16 cellular contexts compared by ENCODE assay signal in the genomic region with DNA sequence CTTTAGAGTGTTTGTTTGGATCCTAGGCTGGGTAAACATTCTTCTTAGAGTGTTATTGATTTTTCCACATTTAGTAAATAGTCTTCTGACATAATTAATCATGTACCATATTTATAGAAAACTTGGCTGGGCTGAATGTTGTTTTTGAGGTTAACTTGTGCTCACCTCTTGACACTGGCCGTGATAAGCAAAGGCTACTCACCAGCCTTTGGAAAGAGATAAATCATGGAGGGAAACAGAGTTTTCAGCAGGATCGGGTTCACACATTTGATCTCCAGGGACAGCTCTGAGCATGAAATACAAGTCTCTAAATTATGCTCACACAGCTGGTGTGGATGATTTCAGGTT. TPM values are rescaled to one million over a fixed set of nuclear protein-coding genes. Genes with fewer than 3 reads are reported as not detected.
DNase-seq lines count a peak whose midpoint lies in the region; ATAC-seq and TF ChIP-seq lines count a peak whose summit lies in the region.
"Had no signal": no experiment of that assay in that cellular context is flagged by ENCODE, and none has a peak within 500 bp of the region (broad histone marks: within the 10 kb centered on the region; RNA-seq: fewer than 3 reads in every experiment).

No MANE protein-coding gene starts in this region.

- no peak overlapping the region for H3K9ac ChIP-seq in mesenchymal stem cell (ENCODE audit: low read length)

- H2AK5ac ChIP-seq in mesenchymal stem cell (ENCODE audit: low read length, severe bottlenecking) = no peak overlapping the region

- H3K14ac ChIP-seq in mesenchymal stem cell (ENCODE audit: low read length in 2 of 2) = no peak overlapping the region

- no peak overlapping the region for H3K23ac ChIP-seq in mesenchymal stem cell (ENCODE audit: low read length in 2 of 2)

- no peaks in the 10 kb centered on the region for H3K36me3 ChIP-seq in mesenchymal stem cell (ENCODE audit: control insufficient read depth in 1 of 2, insufficient read depth in 2 of 2, low read depth in 1 of 2, low read length in 2 of 2)
- H3K36me3 ChIP-seq: transverse colon had no signal

- peaks cover 18 to 33% of the 10 kb centered on the region in 2 experiments for H3K27me3 ChIP-seq in mesenchymal stem cell (ENCODE audit: control insufficient read depth in 1 of 2, insufficient read depth in 1 of 2, low read length in 2 of 2)
- H3K27me3 ChIP-seq: transverse colon had no signal

- H3K27ac ChIP-seq in mesenchymal stem cell (ENCODE audit: low read length, poor library complexity, severe bottlenecking) = no peak overlapping the region
- H3K27ac ChIP-seq: transverse colon had no signal

- H2BK12ac ChIP-seq in mesenchymal stem cell (ENCODE audit: low read length in 2 of 2) = no peak overlapping the region

- H2BK120ac ChIP-seq in mesenchymal stem cell (ENCODE audit: low read depth, low read length) = no peak overlapping the region

- no peak for TF ChIP-seq CTCF in choroid plexus epithelial cell (conservative IDR thresholded peaks at IDR 0.05; ENCODE audit: low read depth, low read length)

- no peak overlapping the region for H4K91ac ChIP-seq in mesenchymal stem cell (ENCODE audit: low read length)

- no peak overlapping the region for H3K4ac ChIP-seq in mesenchymal stem cell (ENCODE audit: low read depth in 1 of 2, low read length in 2 of 2)

- no peak overlapping the region for H2BK15ac ChIP-seq in mesenchymal stem cell (ENCODE audit: low read depth, poor library complexity, severe bottlenecking)

- no peak overlapping the region for H3K4me3 ChIP-seq in choroid plexus epithelial cell (ENCODE audit: low read depth, low read length)
- no peak overlapping the region for H3K4me3 ChIP-seq in mesenchymal stem cell (ENCODE audit: insufficient read depth in 1 of 2, low read depth in 1 of 2, low read length in 2 of 2)
- H3K4me3 ChIP-seq: transverse colon had no signal

- no peaks in the 10 kb centered on the region for H3K9me3 ChIP-seq in mesenchymal stem cell (ENCODE audit: control insufficient read depth, low read length)
- H3K9me3 ChIP-seq: transverse colon had no signal

- H3K18ac ChIP-seq in mesenchymal stem cell (ENCODE audit: low read depth in 1 of 2, low read length in 2 of 2) = no peak overlapping the region

- H2BK5ac ChIP-seq in mesenchymal stem cell (ENCODE audit: low read depth, low read length, poor library complexity, severe bottlenecking) = no peak overlapping the region

- DNase-seq in HuH-7.5 (ENCODE audit: low spot score) = peak; percentile 42
- DNase-seq in NCI-H345 treated with DMSO at 0.1 percent for 48 hours (lab: John Stamatoyannopoulos, UW; ENCODE audit: unreplicated experiment) = peak; percentile 40
- peak; percentile 51 for DNase-seq in choroid plexus epithelial cell (ENCODE audit: low read depth)
- DNase-seq in mesenchymal stem cell = peak; percentile 24
- no peak for DNase-seq in RPMI8226
- DNase-seq in KBM-7 = no peak
- DNase-seq in activated naive CD4-positive, alpha-beta T cell (lab: John Stamatoyannopoulos, UW) = no peak
- DNase-seq: activated CD8-positive, alpha-beta T cell treated with anti-CD3 and anti-CD28 coated beads, Interleukin-2, amount 10 ng/mL, durations not matched to agents 7 days and 5 days; activated gamma-delta T cell; DMS 273 treated with DMSO at 0.1 percent for 48 hours; naive thymus-derived CD4-positive, alpha-beta T cell; NCI-H524 treated with DMSO at 0.1 percent for 48 hours; stimulated activated CD4-positive, alpha-beta T cell treated with anti-CD3 and anti-CD28 coated beads, Interleukin-4, amount 100 ng/mL, for 1 hour; T-helper 9 cell; transverse colon had no signal

- no peaks in the 10 kb centered on the region for H3K4me1 ChIP-seq in mesenchymal stem cell (ENCODE audit: control insufficient read depth, insufficient read depth, low read depth, low read length)
- H3K4me1 ChIP-seq: transverse colon had no signal

- H3K4me2 ChIP-seq in mesenchymal stem cell (ENCODE audit: low read length, poor library complexity, severe bottlenecking) = no peak overlapping the region

- no peak overlapping the region for H2AFZ ChIP-seq in mesenchymal stem cell (ENCODE audit: low read depth, low read length)

- in situ Hi-C loops in KBM-7 (cut with MboI; ENCODE audit: low pct_unique_long_range_greater_than_20kb, low sequenced_read_pairs) = no loop called here

- no peak for ATAC-seq in HG02763 (IDR thresholded peaks at IDR 0.05; ENCODE audit: unreplicated experiment)
- ATAC-seq: activated CD8-positive, alpha-beta T cell treated with anti-CD3 and anti-CD28 coated beads, Interleukin-2, amount 10 ng/mL, durations not matched to agents 7 days and 5 days; naive thymus-derived CD4-positive, alpha-beta T cell had no signal

- 29% methylated on average over 2 of the region's 2 CpGs for WGBS in mesenchymal stem cell

- H3K79me1 ChIP-seq in mesenchymal stem cell (replicated peaks; ENCODE audit: low read length, poor library complexity, severe bottlenecking) = no peaks in the 10 kb centered on the region

- no peak overlapping the region for H4K8ac ChIP-seq in mesenchymal stem cell (ENCODE audit: low read length)

RNA-seq across cellular contexts. Expression of a gene that starts 6.3 kb away (rescaled TPM):
- 0.01 TPM for polyA plus RNA-seq in mesenchymal stem cell (2013, experiment 1 of 2)
- 0.01 TPM for polyA plus RNA-seq in mesenchymal stem cell (2013, experiment 2 of 2)

RNA-seq across cellular contexts. Expression of a gene that starts 42.9 kb away (rescaled TPM):
- polyA plus RNA-seq in mesenchymal stem cell (2013, experiment 1 of 2) = 9.7 TPM
- polyA plus RNA-seq in mesenchymal stem cell (2013, experiment 2 of 2) = 9.8 TPM
- polyA plus RNA-seq: naive thymus-derived CD4-positive, alpha-beta T cell had no signal

RNA-seq across cellular contexts. Expression of a gene that starts 57.3 kb away (rescaled TPM):
- polyA plus RNA-seq in mesenchymal stem cell (2013, experiment 1 of 2) = not detected
- not detected for polyA plus RNA-seq in mesenchymal stem cell (2013, experiment 2 of 2)
- polyA plus RNA-seq: naive thymus-derived CD4-positive, alpha-beta T cell had no signal

Comparison
In these comparisons a context has a peak if more than half of its experiments do, and no peak if none do; other contexts are left out.
1. DNase-seq: peak in HuH-7.5 (single experiment), NCI-H345 treated with DMSO at 0.1 percent for 48 hours (single experiment), choroid plexus epithelial cell (single experiment) and mesenchymal stem cell (single experiment); none in RPMI8226 (single experiment), KBM-7 (single experiment) and activated naive CD4-positive, alpha-beta T cell (0 of 4).